Comparison of ENCODE assay signal across 9 cellular contexts in the genomic region with DNA sequence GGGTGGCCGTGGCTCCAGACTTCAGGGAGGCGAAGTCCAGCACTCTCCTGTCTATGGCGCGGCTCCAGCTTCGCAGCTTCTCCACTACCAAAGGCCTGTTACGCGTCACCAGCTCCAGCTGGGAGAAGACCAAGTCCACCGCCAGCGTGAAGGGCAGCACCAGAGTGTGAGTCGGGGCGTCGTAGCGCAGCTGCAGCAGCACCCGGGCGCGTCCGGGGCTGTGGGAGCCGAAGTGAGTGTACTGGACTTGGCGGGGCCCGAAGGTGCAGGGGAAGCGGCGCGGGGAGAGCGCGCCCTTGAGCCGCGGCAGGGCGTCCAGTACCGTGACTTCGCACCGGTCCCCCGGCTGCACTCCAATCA. TPM values are rescaled to one million over a fixed set of nuclear protein-coding genes. Genes with fewer than 3 reads are reported as not detected.
DNase-seq lines count a peak whose midpoint lies in the region; ATAC-seq and TF ChIP-seq lines count a peak whose summit lies in the region.
"Had no signal": no experiment of that assay in that cellular context is flagged by ENCODE, and none has a peak within 500 bp of the region (broad histone marks: within the 10 kb centered on the region; RNA-seq: fewer than 3 reads in every experiment).

No MANE protein-coding gene starts in this region.

- H3K27me3 ChIP-seq in tibial nerve: peaks cover 0 to 31% of the 10 kb centered on the region in 2 donors

- H3K27me3 Mint-ChIP-seq in activated CD4-positive, alpha-beta T cell treated with anti-CD3 and anti-CD28 coated beads, Interleukin-2, amount 10 ng/mL, durations not matched to agents 24 days and 14 days: peaks cover 38% of the 10 kb centered on the region

- 2% methylated on average over 14 of the region's 32 CpGs; no CpG with 5 or more reads in 1 of the 2 donors for WGBS in tibial nerve, 2 donors

- TF ChIP-seq POLR2A in tibial nerve (IDR thresholded peaks at IDR 0.05): no peak

- no peaks in the 10 kb centered on the region for H3K36me3 ChIP-seq in tibial nerve

- no peak for TF ChIP-seq EP300 in tibial nerve (IDR thresholded peaks at IDR 0.05)

- intact Hi-C loops in activated CD4-positive, alpha-beta T cell treated with anti-CD3 and anti-CD28 coated beads, Interleukin-2, amount 10 ng/mL, durations not matched to agents 24 days and 14 days (cut with micrococcal nuclease): no loop called here

- no peak for DNase-seq in activated CD4-positive, alpha-beta T cell treated with anti-CD3 and anti-CD28 coated beads, Interleukin-2, amount 10 ng/mL, durations not matched to agents 24 days and 14 days
- no peak for DNase-seq in activated CD4-positive, alpha-beta T cell treated with anti-CD3 and anti-CD28 coated beads for 4 hours
- peak; percentile 38 for DNase-seq in astrocyte of the hippocampus (ENCODE audit: low read depth, low spot score)
- DNase-seq in islet precursor cell: peak; percentile 66
- DNase-seq in tibial nerve (ENCODE audit: low spot score in 2 of 2): no peak
- DNase-seq in NCI-H774 (lab: John Stamatoyannopoulos, UW): no peak

- TF ChIP-seq CTCF in tibial nerve (IDR thresholded peaks at IDR 0.05): no peak

- peak overlapping the region in 3 of 4 donors; percentile 15 to 46 (median 21) for H3K4me3 ChIP-seq in tibial nerve

- peaks cover 0 to 21% (median 5%) of the 10 kb centered on the region in 4 donors for H3K4me1 ChIP-seq in tibial nerve

- H3K27ac ChIP-seq in tibial nerve: no peak overlapping the region

- H3K9me3 ChIP-seq in tibial nerve: no peaks in the 10 kb centered on the region

- no peak overlapping the region for H3K27ac Mint-ChIP-seq in activated CD4-positive, alpha-beta T cell treated with anti-CD3 and anti-CD28 coated beads, Interleukin-2, amount 10 ng/mL, durations not matched to agents 24 days and 14 days

- peaks cover 6% of the 10 kb centered on the region for H3K4me1 Mint-ChIP-seq in activated CD4-positive, alpha-beta T cell treated with anti-CD3 and anti-CD28 coated beads, Interleukin-2, amount 10 ng/mL, durations not matched to agents 24 days and 14 days

- peaks cover 14% of the 10 kb centered on the region for H3K9me3 Mint-ChIP-seq in activated CD4-positive, alpha-beta T cell treated with anti-CD3 and anti-CD28 coated beads, Interleukin-2, amount 10 ng/mL, durations not matched to agents 24 days and 14 days

- ATAC-seq in HG03439 (IDR thresholded peaks at IDR 0.05; ENCODE audit: unreplicated experiment) (no peak), HG03139 (IDR thresholded peaks at IDR 0.05; ENCODE audit: unreplicated experiment) (no peak)
- ATAC-seq: left colon had no signal

- H3K4me3 Mint-ChIP-seq in activated CD4-positive, alpha-beta T cell treated with anti-CD3 and anti-CD28 coated beads, Interleukin-2, amount 10 ng/mL, durations not matched to agents 24 days and 14 days: peak overlapping the region; percentile 76

- H3K36me3 Mint-ChIP-seq in activated CD4-positive, alpha-beta T cell treated with anti-CD3 and anti-CD28 coated beads, Interleukin-2, amount 10 ng/mL, durations not matched to agents 24 days and 14 days (ENCODE audit: low read depth): no peaks in the 10 kb centered on the region

RNA-seq across cellular contexts. Expression of gene FREM3, which starts 0.4 kb away (rescaled TPM):
- not detected in 2 replicates for total RNA-seq in activated CD4-positive, alpha-beta T cell treated with anti-CD3 and anti-CD28 coated beads, Interleukin-2, amount 10 ng/mL, durations not matched to agents 24 days and 14 days
- not detected for total RNA-seq in tibial nerve
- total RNA-seq: left colon had no signal

Comparison
In these comparisons a context has a peak if more than half of its experiments do, and no peak if none do; other contexts are left out.
1. DNase-seq: peak in astrocyte of the hippocampus (single experiment) and islet precursor cell (single experiment); none in activated CD4-positive, alpha-beta T cell treated with anti-CD3 and anti-CD28 coated beads, Interleukin-2, amount 10 ng/mL, durations not matched to agents 24 days and 14 days (single experiment), activated CD4-positive, alpha-beta T cell treated with anti-CD3 and anti-CD28 coated beads for 4 hours (0 of 2), tibial nerve (0 of 2) and NCI-H774 (single experiment).